Comparison of ENCODE assay signal across 1 cellular context in the genomic region with DNA sequence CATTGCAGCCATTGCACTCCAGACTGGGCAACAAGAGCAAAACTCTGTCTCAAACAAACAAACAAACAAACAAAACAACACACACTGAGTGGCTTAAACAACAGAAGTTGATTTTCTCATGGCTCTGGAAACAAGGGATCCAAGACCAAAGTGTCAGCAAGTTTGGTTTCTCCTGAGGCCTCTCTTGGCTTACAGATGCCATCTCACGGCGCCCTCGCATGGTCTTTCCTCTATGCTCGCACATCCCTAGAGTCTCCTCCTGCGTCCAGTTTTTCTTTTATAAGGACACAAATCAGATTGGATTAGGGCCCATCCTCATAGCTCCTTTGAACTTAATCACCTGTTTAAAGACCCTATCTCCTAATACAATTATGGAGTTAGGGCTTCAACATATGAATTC.
TF ChIP-seq lines count a peak whose summit lies in the region.

No MANE protein-coding gene starts in this region.

TF ChIP-seq in GM23338, 12 proteins besides CTCF, POLR2A, EP300 and RAD21 (continued from another document):
- TF ChIP-seq, protein P1, sequence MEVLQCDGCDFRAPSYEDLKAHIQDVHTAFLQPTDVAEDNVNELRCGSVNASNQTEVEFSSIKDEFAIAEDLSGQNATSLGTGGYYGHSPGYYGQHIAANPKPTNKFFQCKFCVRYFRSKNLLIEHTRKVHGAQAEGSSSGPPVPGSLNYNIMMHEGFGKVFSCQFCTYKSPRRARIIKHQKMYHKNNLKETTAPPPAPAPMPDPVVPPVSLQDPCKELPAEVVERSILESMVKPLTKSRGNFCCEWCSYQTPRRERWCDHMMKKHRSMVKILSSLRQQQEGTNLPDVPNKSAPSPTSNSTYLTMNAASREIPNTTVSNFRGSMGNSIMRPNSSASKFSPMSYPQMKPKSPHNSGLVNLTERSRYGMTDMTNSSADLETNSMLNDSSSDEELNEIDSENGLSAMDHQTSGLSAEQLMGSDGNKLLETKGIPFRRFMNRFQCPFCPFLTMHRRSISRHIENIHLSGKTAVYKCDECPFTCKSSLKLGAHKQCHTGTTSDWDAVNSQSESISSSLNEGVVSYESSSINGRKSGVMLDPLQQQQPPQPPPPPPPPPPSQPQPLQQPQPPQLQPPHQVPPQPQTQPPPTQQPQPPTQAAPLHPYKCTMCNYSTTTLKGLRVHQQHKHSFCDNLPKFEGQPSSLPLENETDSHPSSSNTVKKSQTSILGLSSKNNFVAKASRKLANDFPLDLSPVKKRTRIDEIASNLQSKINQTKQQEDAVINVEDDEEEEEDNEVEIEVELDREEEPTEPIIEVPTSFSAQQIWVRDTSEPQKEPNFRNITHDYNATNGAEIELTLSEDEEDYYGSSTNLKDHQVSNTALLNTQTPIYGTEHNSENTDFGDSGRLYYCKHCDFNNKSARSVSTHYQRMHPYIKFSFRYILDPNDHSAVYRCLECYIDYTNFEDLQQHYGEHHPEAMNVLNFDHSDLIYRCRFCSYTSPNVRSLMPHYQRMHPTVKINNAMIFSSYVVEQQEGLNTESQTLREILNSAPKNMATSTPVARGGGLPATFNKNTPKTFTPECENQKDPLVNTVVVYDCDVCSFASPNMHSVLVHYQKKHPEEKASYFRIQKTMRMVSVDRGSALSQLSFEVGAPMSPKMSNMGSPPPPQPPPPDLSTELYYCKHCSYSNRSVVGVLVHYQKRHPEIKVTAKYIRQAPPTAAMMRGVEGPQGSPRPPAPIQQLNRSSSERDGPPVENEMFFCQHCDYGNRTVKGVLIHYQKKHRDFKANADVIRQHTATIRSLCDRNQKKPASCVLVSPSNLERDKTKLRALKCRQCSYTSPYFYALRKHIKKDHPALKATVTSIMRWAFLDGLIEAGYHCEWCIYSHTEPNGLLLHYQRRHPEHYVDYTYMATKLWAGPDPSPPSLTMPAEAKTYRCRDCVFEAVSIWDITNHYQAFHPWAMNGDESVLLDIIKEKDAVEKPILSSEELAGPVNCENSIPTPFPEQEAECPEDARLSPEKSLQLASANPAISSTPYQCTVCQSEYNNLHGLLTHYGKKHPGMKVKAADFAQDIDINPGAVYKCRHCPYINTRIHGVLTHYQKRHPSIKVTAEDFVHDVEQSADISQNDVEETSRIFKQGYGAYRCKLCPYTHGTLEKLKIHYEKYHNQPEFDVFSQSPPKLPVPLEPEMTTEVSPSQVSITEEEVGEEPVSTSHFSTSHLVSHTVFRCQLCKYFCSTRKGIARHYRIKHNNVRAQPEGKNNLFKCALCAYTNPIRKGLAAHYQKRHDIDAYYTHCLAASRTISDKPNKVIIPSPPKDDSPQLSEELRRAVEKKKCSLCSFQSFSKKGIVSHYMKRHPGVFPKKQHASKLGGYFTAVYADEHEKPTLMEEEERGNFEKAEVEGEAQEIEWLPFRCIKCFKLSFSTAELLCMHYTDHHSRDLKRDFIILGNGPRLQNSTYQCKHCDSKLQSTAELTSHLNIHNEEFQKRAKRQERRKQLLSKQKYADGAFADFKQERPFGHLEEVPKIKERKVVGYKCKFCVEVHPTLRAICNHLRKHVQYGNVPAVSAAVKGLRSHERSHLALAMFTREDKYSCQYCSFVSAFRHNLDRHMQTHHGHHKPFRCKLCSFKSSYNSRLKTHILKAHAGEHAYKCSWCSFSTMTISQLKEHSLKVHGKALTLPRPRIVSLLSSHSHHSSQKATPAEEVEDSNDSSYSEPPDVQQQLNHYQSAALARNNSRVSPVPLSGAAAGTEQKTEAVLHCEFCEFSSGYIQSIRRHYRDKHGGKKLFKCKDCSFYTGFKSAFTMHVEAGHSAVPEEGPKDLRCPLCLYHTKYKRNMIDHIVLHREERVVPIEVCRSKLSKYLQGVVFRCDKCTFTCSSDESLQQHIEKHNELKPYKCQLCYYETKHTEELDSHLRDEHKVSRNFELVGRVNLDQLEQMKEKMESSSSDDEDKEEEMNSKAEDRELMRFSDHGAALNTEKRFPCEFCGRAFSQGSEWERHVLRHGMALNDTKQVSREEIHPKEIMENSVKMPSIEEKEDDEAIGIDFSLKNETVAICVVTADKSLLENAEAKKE (CRISPR knock-in tag; IDR thresholded peaks at IDR 0.05), result no peak
